15 cellular contexts compared by ENCODE assay signal in the genomic region with DNA sequence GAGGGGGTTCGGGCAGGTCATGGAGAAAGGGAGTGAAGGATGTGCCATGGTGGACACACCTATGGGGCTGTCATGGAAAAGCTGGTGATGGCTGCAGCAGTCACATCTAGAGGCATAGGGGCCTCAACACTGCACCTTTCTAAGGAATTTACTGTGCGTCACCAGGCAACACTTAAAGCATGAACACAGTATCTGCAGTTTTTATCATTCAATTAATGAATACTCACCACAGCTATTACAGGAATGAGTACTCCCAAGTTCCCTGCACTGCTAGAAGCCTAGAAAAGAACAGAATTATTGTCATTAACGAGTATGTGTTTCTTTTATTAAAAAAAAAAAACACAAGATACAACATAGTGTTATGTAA. TPM values are rescaled to one million over a fixed set of nuclear protein-coding genes. Genes with fewer than 3 reads are reported as not detected.
"Had no signal": no experiment of that assay in that cellular context is flagged by ENCODE, and none has a peak within 500 bp of the region (broad histone marks: within the 10 kb centered on the region; RNA-seq: fewer than 3 reads in every experiment).

No MANE protein-coding gene starts in this region.

- DNase-seq: activated B cell treated with CpG ODN at 0.5 μM for 24 hours; activated CD4-positive, alpha-beta T cell treated with anti-CD3 and anti-CD28 coated beads, Interleukin-2, amount 10 ng/mL, durations not matched to agents 7 days and 5 days; activated CD8-positive, alpha-beta memory T cell treated with anti-CD3 and anti-CD28 coated beads for 24 hours; activated naive CD4-positive, alpha-beta T cell treated with anti-CD3 and anti-CD28 coated beads for 36 hours; esophagus squamous epithelium; foreskin keratinocyte; heart left ventricle; occipital lobe; psoas muscle; stimulated activated CD4-positive, alpha-beta T cell treated with anti-CD3 and anti-CD28 coated beads, Interleukin-2, amount 100 ng/mL, for 48 hours; T-helper 2 cell had no signal

- ATAC-seq: foreskin keratinocyte; heart left ventricle; left lobe of liver; natural killer cell treated with Interleukin-12 subunit alpha and Interleukin-12 subunit beta and Interleukin-15 and Interleukin-18, amount 100 ng/mL, for 72 hours; psoas muscle had no signal

- FAIRE-seq: TTC549 had no signal

- H3K4me3 ChIP-seq: esophagus squamous epithelium, heart left ventricle, psoas muscle, thoracic aorta had no signal

- H3K4me1 ChIP-seq: esophagus squamous epithelium, foreskin keratinocyte, psoas muscle had no signal

- H3K27me3 ChIP-seq: esophagus squamous epithelium, foreskin keratinocyte, heart left ventricle had no signal

- H3K27ac ChIP-seq: esophagus squamous epithelium, foreskin keratinocyte, heart left ventricle, psoas muscle, thoracic aorta had no signal

- H3K9me3 ChIP-seq: esophagus squamous epithelium, heart left ventricle, psoas muscle, thoracic aorta had no signal

RNA-seq across cellular contexts. Expression of a gene that starts 19.0 kb away (rescaled TPM):
- total RNA-seq: activated B cell treated with CpG ODN at 0.5 μM for 24 hours; activated CD4-positive, alpha-beta T cell treated with anti-CD3 and anti-CD28 coated beads, Interleukin-2, amount 10 ng/mL, durations not matched to agents 7 days and 5 days; activated naive CD4-positive, alpha-beta T cell treated with anti-CD3 and anti-CD28 coated beads for 36 hours; foreskin keratinocyte; psoas muscle; thoracic aorta had no signal
- polyA plus RNA-seq: foreskin keratinocyte had no signal
